ENCODE assay signal across 8 cellular contexts in the genomic region with DNA sequence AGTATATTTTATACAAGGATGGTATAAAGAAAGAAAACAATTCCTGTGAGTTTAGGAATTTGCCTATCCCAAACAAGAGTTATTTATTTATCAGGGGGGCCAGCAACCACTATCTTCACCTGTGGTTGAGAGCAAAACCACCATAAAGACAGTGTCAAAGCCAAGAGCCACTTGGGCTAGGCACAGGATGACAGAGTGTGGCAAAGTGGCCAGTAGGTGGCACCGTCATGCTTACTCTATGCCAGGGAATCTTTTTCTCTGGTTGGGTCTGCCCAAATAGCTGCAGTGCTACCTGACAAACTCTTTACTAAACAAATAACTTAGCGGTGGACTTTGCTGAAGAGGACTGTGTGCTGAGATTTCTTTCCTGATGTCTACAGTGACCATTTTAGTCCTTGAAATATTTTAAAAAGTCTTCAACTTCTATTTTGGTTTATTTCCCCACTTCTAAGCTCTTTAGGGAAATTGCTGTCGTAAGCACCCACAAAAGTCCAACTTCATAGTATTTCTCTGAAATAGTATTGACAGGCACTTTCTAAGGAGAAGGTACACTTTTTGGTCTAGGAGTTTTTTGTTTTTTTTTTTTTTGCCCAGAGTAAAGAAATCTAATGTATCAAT.
A peak's percentile ranks its signal among the peaks of the same experiment; 100 is the strongest.
DNase-seq lines count a peak whose midpoint lies in the region; ATAC-seq, FAIRE-seq and TF ChIP-seq lines count a peak whose summit lies in the region.

No MANE protein-coding gene starts in this region.

- H3K4me3 Mint-ChIP-seq in activated T-helper 1 cell treated with anti-CD3 and anti-CD28 coated beads, Interleukin-12 subunit alpha, Interleukin-12 subunit beta, Interleukin-2, Interleukin-4 antibody, amounts not matched to agents 30 ng/mL and 10 ng/mL and 1 ng/mL, durations not matched to agents 14 hours and 24 hours and 36 hours, result no peak overlapping the region

- H3K27ac Mint-ChIP-seq in activated T-helper 1 cell treated with anti-CD3 and anti-CD28 coated beads, Interleukin-12 subunit alpha, Interleukin-12 subunit beta, Interleukin-2, Interleukin-4 antibody, amounts not matched to agents 30 ng/mL and 10 ng/mL and 1 ng/mL, durations not matched to agents 14 hours and 24 hours and 36 hours, result no peak overlapping the region

- H3K4me3 ChIP-seq in DND-41 (ENCODE audit: low read depth in 1 of 2, low read length in 2 of 2) (no peak overlapping the region), fibroblast of villous mesenchyme (ENCODE audit: low read depth, low read length) (no peak overlapping the region), thyroid gland (replicated peaks in 1 of 3) (no peak overlapping the region)

- H3K27me3 Mint-ChIP-seq in activated T-helper 1 cell treated with anti-CD3 and anti-CD28 coated beads, Interleukin-12 subunit alpha, Interleukin-12 subunit beta, Interleukin-2, Interleukin-4 antibody, amounts not matched to agents 30 ng/mL and 10 ng/mL and 1 ng/mL, durations not matched to agents 14 hours and 24 hours and 36 hours (ENCODE audit: insufficient read depth), result no peaks in the 10 kb centered on the region

- H3K27ac ChIP-seq in DND-41 (ENCODE audit: low read length), result no peak overlapping the region
- no peak overlapping the region for H3K27ac ChIP-seq in thyroid gland

- WGBS in thyroid gland, 2 donors, result 25 to 29% methylated on average over 3 of the region's 3 CpGs

- H3K4me2 ChIP-seq in DND-41 (ENCODE audit: insufficient read depth, low read length), result no peak overlapping the region

- ATAC-seq in DND-41 (ENCODE audit: insufficient read depth, low read depth) (peak; percentile 99), GM21423 (IDR thresholded peaks at IDR 0.05; ENCODE audit: unreplicated experiment) (peak; percentile 94)

- intact Hi-C loops in activated T-helper 1 cell treated with anti-CD3 and anti-CD28 coated beads, Interleukin-12 subunit alpha, Interleukin-12 subunit beta, Interleukin-2, Interleukin-4 antibody, amounts not matched to agents 30 ng/mL and 10 ng/mL and 1 ng/mL, durations not matched to agents 14 hours and 24 hours and 36 hours (cut with micrococcal nuclease), result loop anchor here (1.0 to 5.0 kb wide), 5 partner anchors 201 to 1135 kb away; partner anchors contain the start of gene RFX3
- intact Hi-C loops in thyroid gland (cut with DNase I), result no loop called here

- H3K36me3 Mint-ChIP-seq in activated T-helper 1 cell treated with anti-CD3 and anti-CD28 coated beads, Interleukin-12 subunit alpha, Interleukin-12 subunit beta, Interleukin-2, Interleukin-4 antibody, amounts not matched to agents 30 ng/mL and 10 ng/mL and 1 ng/mL, durations not matched to agents 14 hours and 24 hours and 36 hours (ENCODE audit: low read depth), result no peaks in the 10 kb centered on the region

- FAIRE-seq in RCC 7860 (lab: Jason Lieb, UNC), result no peak

- no peaks in the 10 kb centered on the region for H3K4me1 Mint-ChIP-seq in activated T-helper 1 cell treated with anti-CD3 and anti-CD28 coated beads, Interleukin-12 subunit alpha, Interleukin-12 subunit beta, Interleukin-2, Interleukin-4 antibody, amounts not matched to agents 30 ng/mL and 10 ng/mL and 1 ng/mL, durations not matched to agents 14 hours and 24 hours and 36 hours (ENCODE audit: low read depth)

- TF ChIP-seq POLR2A in thyroid gland (IDR thresholded peaks at IDR 0.05), result no peak

- H3K9ac ChIP-seq in DND-41 (ENCODE audit: low read depth, low read length), result no peak overlapping the region

- no peaks in the 10 kb centered on the region for H3K9me3 Mint-ChIP-seq in activated T-helper 1 cell treated with anti-CD3 and anti-CD28 coated beads, Interleukin-12 subunit alpha, Interleukin-12 subunit beta, Interleukin-2, Interleukin-4 antibody, amounts not matched to agents 30 ng/mL and 10 ng/mL and 1 ng/mL, durations not matched to agents 14 hours and 24 hours and 36 hours

- DNase-seq in DND-41 (peak; percentile 75), HT1080 (ENCODE audit: low read depth) (peak; percentile 61), RCC 7860 (ENCODE audit: low spot score) (peak; percentile 32), fibroblast of villous mesenchyme (ENCODE audit: low read depth) (peak; percentile 67), occipital lobe (lab: John Stamatoyannopoulos, UW) (peak; percentile 45), thyroid gland (peak; percentile 88)
- peak; percentile 25 for DNase-seq in activated T-helper 1 cell treated with anti-CD3 and anti-CD28 coated beads, Interleukin-12 subunit alpha, Interleukin-12 subunit beta, Interleukin-2, Interleukin-4 antibody, amounts not matched to agents 30 ng/mL and 10 ng/mL and 1 ng/mL, durations not matched to agents 14 hours and 24 hours and 36 hours (ENCODE audit: low spot score)

- no peaks in the 10 kb centered on the region for H4K20me1 ChIP-seq in DND-41 (ENCODE audit: insufficient read depth, low read length)

- no peaks in the 10 kb centered on the region for H3K79me2 ChIP-seq in DND-41 (ENCODE audit: insufficient read depth, low read length)

- no peak overlapping the region for H2AFZ ChIP-seq in DND-41 (ENCODE audit: low read depth, low read length)

- H3K27me3 ChIP-seq in DND-41 (ENCODE audit: insufficient read depth, low read length, poor library complexity) (no peaks in the 10 kb centered on the region), thyroid gland (no peaks in the 10 kb centered on the region)

- H3K36me3 ChIP-seq in DND-41 (ENCODE audit: insufficient read depth, low read length), result 0 out of 2 replicates have a peak, but pooled peaks cover 2% of the 10 kb centered on the region
- H3K36me3 ChIP-seq in thyroid gland, result no peaks in the 10 kb centered on the region

- H3K4me1 ChIP-seq in DND-41 (ENCODE audit: insufficient read depth, low read length) (no peaks in the 10 kb centered on the region), thyroid gland (peaks cover 0 to 8% of the 10 kb centered on the region in 2 donors)

- peak; percentile 91 for TF ChIP-seq CTCF in DND-41 (IDR thresholded peaks at IDR 0.05; ENCODE audit: borderline replicate concordance, extremely low read depth, low read length, poor library complexity, severe bottlenecking)
- peak; percentile 90 for TF ChIP-seq CTCF in fibroblast of villous mesenchyme (IDR thresholded peaks at IDR 0.05; ENCODE audit: insufficient read depth, low read depth, low read length)
- peak; percentile 47 to 88 (median 74) for TF ChIP-seq CTCF in thyroid gland (IDR thresholded peaks at IDR 0.05)

- H3K9me3 ChIP-seq in DND-41 (ENCODE audit: insufficient read depth, low read length, severe bottlenecking) (no peaks in the 10 kb centered on the region), thyroid gland (no peaks in the 10 kb centered on the region)

Comparison
In these comparisons a context has a peak if more than half of its experiments do, and no peak if none do; other contexts are left out.
1. DNase-seq: peak in every context shown above with its lines; median percentile 88 in thyroid gland; 75 in DND-41; 67 in fibroblast of villous mesenchyme; 61 in HT1080; 45 in occipital lobe; 32 in RCC 7860; 25 in activated T-helper 1 cell treated with anti-CD3 and anti-CD28 coated beads, Interleukin-12 subunit alpha, Interleukin-12 subunit beta, Interleukin-2, Interleukin-4 antibody, amounts not matched to agents 30 ng/mL and 10 ng/mL and 1 ng/mL, durations not matched to agents 14 hours and 24 hours and 36 hours.